Comparison of ENCODE assay signal across 8 cellular contexts in genomic region chr20:61263084-61263695, GRCh38. TPM values are rescaled to one million over a fixed set of nuclear protein-coding genes. Genes with fewer than 3 reads are reported as not detected.
DNase-seq lines count a peak whose midpoint lies in the region; ATAC-seq, FAIRE-seq and TF ChIP-seq lines count a peak whose summit lies in the region.

No MANE protein-coding gene starts in this region.

- peak overlapping the region; percentile 56 for H3K56ac ChIP-seq in mesendoderm (ENCODE audit: low read length)

- H2BK120ac ChIP-seq in mesendoderm (ENCODE audit: low read depth, low read length), result no peak overlapping the region

- peaks cover 8% of the 10 kb centered on the region for H3K27me3 Mint-ChIP-seq in Caco-2 (ENCODE audit: insufficient read depth, unreplicated experiment)
- H3K27me3 Mint-ChIP-seq in astrocyte (ENCODE audit: low read depth, unreplicated experiment), result peaks cover 33% of the 10 kb centered on the region

- intact Hi-C loops in Caco-2 (cut with micrococcal nuclease; ENCODE audit: unreplicated experiment), result no loop called here

- no peak for FAIRE-seq in astrocyte (lab: Jason Lieb, UNC)

- H4K5ac ChIP-seq in mesendoderm (ENCODE audit: low read length), result no peak overlapping the region

- H3K4me3 ChIP-seq in Caco-2 (ENCODE audit: low read depth, low read length) (no peak overlapping the region), astrocyte (ENCODE audit: insufficient read depth, low read depth, low read length) (no peak overlapping the region), mesendoderm (ENCODE audit: low read length) (no peak overlapping the region)

- H2AFZ ChIP-seq in astrocyte (ENCODE audit: low read depth, low read length), result no peak overlapping the region

- CTCF ChIA-PET in Caco-2 (lab: Charles Lee), result interaction anchor here (0.5 kb wide), 1 partner anchor 397 kb away, joined by 6 read pairs; no protein-coding TSS in a partner anchor

- H3K23ac ChIP-seq in mesendoderm (ENCODE audit: low read length), result no peak overlapping the region

- H2BK5ac ChIP-seq in mesendoderm (ENCODE audit: low read length), result no peak overlapping the region

- no TSS peak for BruUV-seq in Caco-2 (replicated peaks; lab: Mats Ljungman, UMichigan)

- H3K18ac ChIP-seq in mesendoderm (ENCODE audit: low read length), result no peak overlapping the region

- H3K4me2 ChIP-seq in astrocyte (ENCODE audit: low read length) (no peak overlapping the region), mesendoderm (ENCODE audit: low read length) (no peak overlapping the region)

- H2BK15ac ChIP-seq in mesendoderm (replicated peaks; ENCODE audit: low read depth), result no peak overlapping the region

- H3K79me1 ChIP-seq in mesendoderm (ENCODE audit: low read length), result no peaks in the 10 kb centered on the region

- H3K9ac ChIP-seq in astrocyte (ENCODE audit: low read length) (no peak overlapping the region), mesendoderm (ENCODE audit: low read length) (no peak overlapping the region)

- no peaks in the 10 kb centered on the region for H3K4me1 Mint-ChIP-seq in Caco-2 (ENCODE audit: low read depth, unreplicated experiment)
- peaks cover 4% of the 10 kb centered on the region for H3K4me1 Mint-ChIP-seq in astrocyte (ENCODE audit: low read depth, unreplicated experiment)

- no peak overlapping the region for H4K8ac ChIP-seq in mesendoderm (ENCODE audit: low read depth, low read length)

- no peak for ATAC-seq in HG03135 (IDR thresholded peaks at IDR 0.05; ENCODE audit: unreplicated experiment)

- H3K27ac Mint-ChIP-seq in Caco-2 (ENCODE audit: unreplicated experiment), result no peak overlapping the region
- no peak overlapping the region for H3K27ac Mint-ChIP-seq in astrocyte (ENCODE audit: unreplicated experiment)

- H3K9me3 ChIP-seq in Caco-2 (no peaks in the 10 kb centered on the region), astrocyte (ENCODE audit: insufficient read depth, low read depth, low read length) (no peaks in the 10 kb centered on the region)

- peaks cover 44% of the 10 kb centered on the region for H4K20me1 ChIP-seq in astrocyte (ENCODE audit: insufficient read depth, low read length)

- H3K27me3 ChIP-seq in Caco-2 (replicated peaks; ENCODE audit: control insufficient read depth, insufficient read depth, low read length) (no peaks in the 10 kb centered on the region), astrocyte (ENCODE audit: insufficient read depth, low read length) (no peaks in the 10 kb centered on the region), mesendoderm (ENCODE audit: insufficient read depth, low read length, poor library complexity) (no peaks in the 10 kb centered on the region)

- H3K36me3 Mint-ChIP-seq in Caco-2 (ENCODE audit: insufficient read depth, unreplicated experiment) (no peaks in the 10 kb centered on the region), astrocyte (ENCODE audit: low read depth, unreplicated experiment) (peaks cover 7% of the 10 kb centered on the region)

- DNase-seq in Caco-2 (peak in 1 of 2 experiments; percentile 66), astrocyte (ENCODE audit: low read depth) (no peak), mesendoderm (peak; percentile 43), cerebellum (ENCODE audit: low spot score) (no peak), NCI-H2171 treated with DMSO at 0.1 percent for 48 hours (lab: John Stamatoyannopoulos, UW) (no peak), OCI-M2 (lab: John Stamatoyannopoulos, UW; ENCODE audit: unreplicated experiment) (no peak)

- no peak overlapping the region for H2AK5ac ChIP-seq in mesendoderm (ENCODE audit: low read length)

- H3K79me2 ChIP-seq in astrocyte (ENCODE audit: insufficient read depth, low read length), result peaks cover 39% of the 10 kb centered on the region
- H3K79me2 ChIP-seq in mesendoderm (ENCODE audit: control insufficient read depth, insufficient read depth, low read length), result no peaks in the 10 kb centered on the region

- H3K9me3 Mint-ChIP-seq in Caco-2 (ENCODE audit: unreplicated experiment) (peaks cover 12% of the 10 kb centered on the region), astrocyte (ENCODE audit: unreplicated experiment) (peaks cover 7% of the 10 kb centered on the region)

- WGBS in mesendoderm (ENCODE audit: extremely low coverage, insufficient coverage, low lambda C conversion rate), result no CpG with 5 or more reads among the region's 10 CpGs

- peak; percentile 77 to 99 for TF ChIP-seq CTCF in Caco-2 (IDR thresholded peaks at IDR 0.05; ENCODE audit: insufficient read depth in 1 of 2, low read depth in 1 of 2, low read length in 1 of 2, severe bottlenecking in 1 of 2, unreplicated experiment in 1 of 2)
- peak; percentile 92 for TF ChIP-seq CTCF in LNCAP (IDR thresholded peaks at IDR 0.05)
- peak; percentile 92 for TF ChIP-seq CTCF in astrocyte (IDR thresholded peaks at IDR 0.05; ENCODE audit: insufficient read depth, low read depth, low read length)

- no peak overlapping the region for H3K4ac ChIP-seq in mesendoderm (ENCODE audit: low read depth, low read length)

- POLR2A ChIA-PET in Caco-2 (lab: Charles Lee), result no interaction called here

- H3K27ac ChIP-seq in astrocyte (ENCODE audit: low read depth, low read length), result no peak overlapping the region
- H3K27ac ChIP-seq in mesendoderm (ENCODE audit: low read depth, low read length), result no peak overlapping the region

- H3K4me3 Mint-ChIP-seq in Caco-2 (ENCODE audit: unreplicated experiment) (no peak overlapping the region), astrocyte (ENCODE audit: unreplicated experiment) (no peak overlapping the region)

- H3K36me3 ChIP-seq in Caco-2 (ENCODE audit: control insufficient read depth, insufficient read depth, low read length) (no peaks in the 10 kb centered on the region), astrocyte (ENCODE audit: insufficient read depth, low read length) (no peaks in the 10 kb centered on the region), mesendoderm (ENCODE audit: control insufficient read depth, insufficient read depth, low read length) (no peaks in the 10 kb centered on the region)

- H3K4me1 ChIP-seq in Caco-2, result no peaks in the 10 kb centered on the region
- no peaks in the 10 kb centered on the region for H3K4me1 ChIP-seq in astrocyte (ENCODE audit: insufficient read depth, low read length)
- H3K4me1 ChIP-seq in mesendoderm (ENCODE audit: control insufficient read depth, low read depth, low read length), result no peaks in the 10 kb centered on the region

RNA-seq across cellular contexts. Expression of gene CDH4, which starts 11.1 kb away (rescaled TPM):
- not detected in 2 replicates for total RNA-seq in Caco-2 (2022)
- 3.2 and 3.5 TPM in 2 replicates for total RNA-seq in astrocyte
- polyA plus RNA-seq in mesendoderm (2013, experiment 1 of 2), result 2.6 TPM
- 2.6 TPM for polyA plus RNA-seq in mesendoderm (2013, experiment 2 of 2)
- 19.3 TPM for total RNA-seq in cerebellum
